7 cellular contexts compared by ENCODE assay signal in genomic region chr3:128075516-128076464, GRCh38. TPM values are rescaled to one million over a fixed set of nuclear protein-coding genes. Genes with fewer than 3 reads are reported as not detected.
DNase-seq lines count a peak whose midpoint lies in the region; ATAC-seq, FAIRE-seq and TF ChIP-seq lines count a peak whose summit lies in the region.

No MANE protein-coding gene starts in this region.

- H3K27me3 ChIP-seq in pancreas, result no peaks in the 10 kb centered on the region
- H3K27me3 ChIP-seq in testis, result no peaks in the 10 kb centered on the region

- peak overlapping the region; percentile 44 for H3K4me3 Mint-ChIP-seq in activated naive CD8-positive, alpha-beta T cell treated with anti-CD3 and anti-CD28 coated beads, Interleukin-2, amount 10 ng/mL, durations not matched to agents 7 days and 5 days

- ATAC-seq in HG03432 (IDR thresholded peaks at IDR 0.05; ENCODE audit: unreplicated experiment), result peak; percentile 70
- ATAC-seq in activated naive CD8-positive, alpha-beta T cell treated with anti-CD3 and anti-CD28 coated beads, Interleukin-2, amount 10 ng/mL, durations not matched to agents 7 days and 5 days (ENCODE audit: low read depth), result peak; percentile 81
- peak; percentile 92 for ATAC-seq in Right ventricle myocardium inferior
- peak; percentile 82 to 96 (median 90) for ATAC-seq in pancreas

- 19 to 20% methylated on average over 65 to 78 of the region's 78 CpGs for WGBS in pancreas, 2 donors
- WGBS in testis, 2 donors, result 20 to 26% methylated on average over 14 to 54 of the region's 78 CpGs

- H3K27ac ChIP-seq in SK-N-MC (no peak overlapping the region; the same call in 1 of the 2 replicates), pancreas (peak overlapping the region in 3 of 4 donors; percentile 20 to 55 (median 25)), testis (no peak overlapping the region)

- no peak overlapping the region for H3K27ac Mint-ChIP-seq in activated naive CD8-positive, alpha-beta T cell treated with anti-CD3 and anti-CD28 coated beads, Interleukin-2, amount 10 ng/mL, durations not matched to agents 7 days and 5 days

- TF ChIP-seq POLR2A in GM18526 (IDR thresholded peaks at IDR 0.05; ENCODE audit: extremely low read depth, insufficient read length), result peak; percentile 17
- no peak for TF ChIP-seq POLR2A in testis (IDR thresholded peaks at IDR 0.05)

- H3K9me3 ChIP-seq in SK-N-MC (ENCODE audit: low read depth, low read length) (no peaks in the 10 kb centered on the region), pancreas (no peaks in the 10 kb centered on the region), testis (no peaks in the 10 kb centered on the region)

- TF ChIP-seq CTCF in pancreas (IDR thresholded peaks at IDR 0.05) (peak; percentile 97 to 99 (median 98)), testis (IDR thresholded peaks at IDR 0.05) (peak; percentile 87 to 95 (median 95))

- H3K36me3 Mint-ChIP-seq in activated naive CD8-positive, alpha-beta T cell treated with anti-CD3 and anti-CD28 coated beads, Interleukin-2, amount 10 ng/mL, durations not matched to agents 7 days and 5 days, result peaks cover 1% of the 10 kb centered on the region

- peaks cover 2% of the 10 kb centered on the region for H3K4me1 Mint-ChIP-seq in activated naive CD8-positive, alpha-beta T cell treated with anti-CD3 and anti-CD28 coated beads, Interleukin-2, amount 10 ng/mL, durations not matched to agents 7 days and 5 days

- intact Hi-C loops in Right ventricle myocardium inferior (cut with DNase I) (loop anchor here (5.0 kb wide), 1 partner anchor 532 kb away; no protein-coding TSS in a partner anchor), pancreas (cut with DNase I) (loop anchor here in 1 of 3 donors (5.0 kb wide), 1 partner anchor 57 kb away; no protein-coding TSS in a partner anchor), testis (cut with DNase I; ENCODE audit: low total_unique reads) (loop anchor here (10.0 kb wide), 1 partner anchor 419 kb away; the partner anchor contains the start of gene GATA2)

- no peak for FAIRE-seq in pancreas (lab: Jason Lieb, UNC)

- peaks cover 66% of the 10 kb centered on the region for H3K36me3 ChIP-seq in SK-N-MC (ENCODE audit: insufficient read depth, low read length)
- H3K36me3 ChIP-seq in pancreas, result peaks cover 0 to 6% (median 2%) of the 10 kb centered on the region in 3 donors
- H3K36me3 ChIP-seq in testis (ENCODE audit: low read depth, missing control alignments), result no peaks in the 10 kb centered on the region

- H3K9me3 Mint-ChIP-seq in activated naive CD8-positive, alpha-beta T cell treated with anti-CD3 and anti-CD28 coated beads, Interleukin-2, amount 10 ng/mL, durations not matched to agents 7 days and 5 days, result no peaks in the 10 kb centered on the region

- DNase-seq in SK-N-MC (ENCODE audit: low read depth, low spot score) (peak; percentile 50), Right ventricle myocardium inferior (ENCODE audit: missing footprints) (peak; percentile 95), pancreas (peak; percentile 78 to 99 (median 91)), testis (peak; percentile 91)
- peak; percentile 94 for DNase-seq in activated naive CD8-positive, alpha-beta T cell treated with anti-CD3 and anti-CD28 coated beads, Interleukin-2, amount 10 ng/mL, durations not matched to agents 7 days and 5 days

- POLR2A ChIA-PET in activated naive CD8-positive, alpha-beta T cell treated with anti-CD3 and anti-CD28 coated beads, Interleukin-2, amount 10 ng/mL, durations not matched to agents 7 days and 5 days (lab: Charles Lee), result no interaction called here

- peak overlapping the region; percentile 18 for H3K9ac ChIP-seq in SK-N-MC (ENCODE audit: insufficient read length)

- no peaks in the 10 kb centered on the region for H3K27me3 Mint-ChIP-seq in activated naive CD8-positive, alpha-beta T cell treated with anti-CD3 and anti-CD28 coated beads, Interleukin-2, amount 10 ng/mL, durations not matched to agents 7 days and 5 days

- H3K4me1 ChIP-seq in pancreas, result peaks cover 3 to 8% (median 7%) of the 10 kb centered on the region in 3 donors
- peaks cover 11% of the 10 kb centered on the region for H3K4me1 ChIP-seq in testis

- H3K4me3 ChIP-seq in SK-N-MC (peak overlapping the region; percentile 75), pancreas (peak overlapping the region in 3 of 4 donors; percentile 18 to 44 (median 31)), testis (peak overlapping the region; percentile 47 to 59)

RNA-seq across cellular contexts. Expression of gene SEC61A1, which starts 23.6 kb away (rescaled TPM):
- total RNA-seq in activated naive CD8-positive, alpha-beta T cell treated with anti-CD3 and anti-CD28 coated beads, Interleukin-2, amount 10 ng/mL, durations not matched to agents 7 days and 5 days, result 100 to 1,000 TPM; 119 to 126 TPM
- total RNA-seq in Right ventricle myocardium inferior (57.5 TPM), pancreas (100 to 1,000 TPM; 197 to 245 (median 222) TPM), testis (100 to 1,000 TPM; 129 to 137 TPM)
- polyA plus RNA-seq in pancreas (100 to 1,000 TPM; 193 to 214 TPM), testis (ENCODE audit: insufficient read depth, low read depth, low replicate concordance) (119 TPM)

RNA-seq across cellular contexts. Expression of gene RUVBL1, which starts 47.8 kb away (rescaled TPM):
- total RNA-seq in activated naive CD8-positive, alpha-beta T cell treated with anti-CD3 and anti-CD28 coated beads, Interleukin-2, amount 10 ng/mL, durations not matched to agents 7 days and 5 days, result 10 to 100 TPM; 37.0 to 37.2 TPM
- 21.4 TPM for total RNA-seq in Right ventricle myocardium inferior
- 10 to 100 TPM in 3 of 6 donors, 1 to 10 TPM in 3; 3.7 to 13.3 (median 10.0) TPM for total RNA-seq in pancreas
- 10 to 100 TPM in 1 of 2 donors, 1 to 10 TPM in 1; 7.6 to 12.6 TPM for polyA plus RNA-seq in pancreas
- 10 to 100 TPM; 42.9 to 52.9 TPM for total RNA-seq in testis
- polyA plus RNA-seq in testis (ENCODE audit: insufficient read depth, low read depth, low replicate concordance), result 70.1 TPM

Comparison
In these comparisons a context has a peak if more than half of its experiments do, and no peak if none do; other contexts are left out.
1. H3K27ac ChIP-seq: peak in pancreas (3 of 4); none in SK-N-MC (single experiment) and testis (0 of 2).
2. Peak in every context shown above with its lines, with median percentiles within 50 percentile points of each other: ATAC-seq, DNase-seq and H3K4me3 ChIP-seq.